1 cellular context compared by ENCODE assay signal in genomic region chr6:108074359-108075144, GRCh38.
TF ChIP-seq lines count a peak whose summit lies in the region.

TSS of gene OSTM1 (minus strand) at chr6:108074741. CDS start at chr6:108074651, 90 bp downstream.

TF ChIP-seq in HCT116, 20 proteins besides CTCF, POLR2A, EP300 and RAD21 (continued from another document):
- TF ChIP-seq YY1 (IDR thresholded peaks at IDR 0.05; ENCODE audit: extremely low read depth, insufficient replicate concordance, low read depth, low read length) (peak; percentile 47), SP1 (IDR thresholded peaks at IDR 0.05; ENCODE audit: low read depth) (no peak), CBX3 (IDR thresholded peaks at IDR 0.05; ENCODE audit: low read depth) (no peak; the same call in 1 of the 2 replicates), FOSL1 (IDR thresholded peaks at IDR 0.05; ENCODE audit: low read depth) (no peak), ATF3 (IDR thresholded peaks at IDR 0.05) (no peak), ELF1 (IDR thresholded peaks at IDR 0.05; ENCODE audit: borderline replicate concordance, low read depth) (peak; percentile 65; the same call in 1 of the 2 replicates), ZFX (IDR thresholded peaks at IDR 0.05) (peak; percentile 69), JUND (IDR thresholded peaks at IDR 0.05) (no peak), EGR1 (IDR thresholded peaks at IDR 0.05; ENCODE audit: low read depth) (0 out of 2 replicates have a peak, but pooled peaks have one; percentile 47), EZH2 (IDR thresholded peaks at IDR 0.05) (no peak)
TF ChIP-seq in HCT116: peak in this region for 9.
